In the genomic region with DNA sequence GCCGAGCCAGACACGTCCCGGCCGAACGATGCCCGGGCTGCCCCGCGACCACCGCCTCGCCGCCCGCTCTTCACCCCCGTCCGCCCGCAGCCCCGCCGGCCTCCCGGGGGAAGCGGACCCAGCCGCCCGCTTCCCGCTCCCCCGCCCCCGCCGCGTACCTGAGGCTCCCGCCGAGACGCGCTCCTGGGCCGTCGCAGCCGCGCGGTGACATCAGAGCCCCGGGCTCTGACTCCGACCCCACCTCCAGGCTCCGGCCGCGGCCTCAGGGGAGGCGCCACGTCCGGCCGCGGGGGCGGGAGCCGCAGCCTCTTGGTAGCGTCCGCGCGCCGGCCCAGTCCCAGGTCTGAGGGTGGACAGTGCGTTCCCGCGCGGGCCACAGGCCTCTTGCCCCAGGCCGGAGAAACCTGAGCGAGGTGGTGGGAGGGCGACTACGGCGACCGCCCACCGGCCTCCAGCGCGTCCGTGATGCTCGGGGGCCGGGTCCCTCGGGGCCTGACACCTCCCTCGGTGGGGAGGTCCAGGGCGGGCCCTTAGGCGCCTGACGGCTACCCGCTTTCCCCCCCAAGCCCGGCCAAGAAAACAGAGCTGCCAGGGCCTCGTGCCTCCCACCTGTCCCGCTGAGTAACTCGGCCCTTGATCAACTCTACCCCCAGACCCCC, we compare ENCODE assay signal across 8 cellular contexts. TPM values are rescaled to one million over a fixed set of nuclear protein-coding genes. Genes with fewer than 3 reads are reported as not detected.
DNase-seq lines count a peak whose midpoint lies in the region; ATAC-seq, FAIRE-seq and TF ChIP-seq lines count a peak whose summit lies in the region.

A gene with protein sequence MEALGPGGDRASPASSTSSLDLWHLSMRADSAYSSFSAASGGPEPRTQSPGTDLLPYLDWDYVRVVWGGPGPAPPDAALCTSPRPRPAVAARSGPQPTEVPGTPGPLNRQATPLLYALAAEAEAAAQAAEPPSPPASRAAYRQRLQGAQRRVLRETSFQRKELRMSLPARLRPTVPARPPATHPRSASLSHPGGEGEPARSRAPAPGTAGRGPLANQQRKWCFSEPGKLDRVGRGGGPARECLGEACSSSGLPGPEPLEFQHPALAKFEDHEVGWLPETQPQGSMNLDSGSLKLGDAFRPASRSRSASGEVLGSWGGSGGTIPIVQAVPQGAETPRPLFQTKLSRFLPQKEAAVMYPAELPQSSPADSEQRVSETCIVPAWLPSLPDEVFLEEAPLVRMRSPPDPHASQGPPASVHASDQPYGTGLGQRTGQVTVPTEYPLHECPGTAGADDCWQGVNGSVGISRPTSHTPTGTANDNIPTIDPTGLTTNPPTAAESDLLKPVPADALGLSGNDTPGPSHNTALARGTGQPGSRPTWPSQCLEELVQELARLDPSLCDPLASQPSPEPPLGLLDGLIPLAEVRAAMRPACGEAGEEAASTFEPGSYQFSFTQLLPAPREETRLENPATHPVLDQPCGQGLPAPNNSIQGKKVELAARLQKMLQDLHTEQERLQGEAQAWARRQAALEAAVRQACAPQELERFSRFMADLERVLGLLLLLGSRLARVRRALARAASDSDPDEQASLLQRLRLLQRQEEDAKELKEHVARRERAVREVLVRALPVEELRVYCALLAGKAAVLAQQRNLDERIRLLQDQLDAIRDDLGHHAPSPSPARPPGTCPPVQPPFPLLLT (minus strand): TSS at position 212 of the 659 bp plus-strand sequence. CDS start 4,507 bp downstream, outside the sequence.

- intact Hi-C loops in GM12878 (cut with micrococcal nuclease; ENCODE audit: unreplicated experiment): loop anchor here (1.0 to 2.0 kb wide), 2 partner anchors 36 to 53 kb away; a partner anchor contains a TSS

- SMC1A ChIA-PET in GM12878 (lab: Charles Lee; ENCODE audit: uncharacterized antibody, unreplicated experiment): interaction anchor here (1.2 to 3.2 kb wide), 3 partner anchors 35 to 133 kb away, joined by 4 to 16 read pairs (median 5); a partner anchor contains a TSS

- H3K9ac ChIP-seq in BLaER1 treated with 17β-estradiol and CSF1 and Interleukin-3, amounts not matched to agents 10 nM and 100 nM: peak within 1 kb of the TSS; percentile 72 to 93 (median 82)
- peak within 1 kb of the TSS; percentile 48; the same call in 1 of the 2 replicates for H3K9ac ChIP-seq in GM12878 (ENCODE audit: control insufficient read depth, insufficient read depth, low read length)
- H3K9ac ChIP-seq in iPS-18a (ENCODE audit: low read length): peak within 1 kb of the TSS; percentile 52
- peak within 1 kb of the TSS; percentile 57 to 78 (median 73) for H3K9ac ChIP-seq in skeletal muscle tissue (ENCODE audit: low read depth in 1 of 3, low read length in 3 of 3)

- no peak for TF ChIP-seq EP300 in GM12878 (IDR thresholded peaks at IDR 0.05; ENCODE audit: borderline replicate concordance in 1 of 2, control insufficient read depth in 1 of 2, low read depth in 2 of 2, low read length in 2 of 2)

- in situ Hi-C loops in GM12878 (cut with MboI): no loop called here

- peak within 1 kb of the TSS; percentile 60 to 88 (median 73) for H3K4me3 ChIP-seq in BLaER1 treated with 17β-estradiol and CSF1 and Interleukin-3, amounts not matched to agents 10 nM and 100 nM
- peak within 1 kb of the TSS; percentile 59 for H3K4me3 ChIP-seq in GM12878
- H3K4me3 ChIP-seq in iPS-18a (ENCODE audit: low read length): peak within 1 kb of the TSS; percentile 56
- H3K4me3 ChIP-seq in skeletal muscle tissue (ENCODE audit: low read length in 3 of 3): peak within 1 kb of the TSS; percentile 66 to 81 (median 73)

- no TSS peak for BruUV-seq in GM12878 (replicated peaks; lab: Mats Ljungman, UMichigan)

- peaks cover 0 to 43% (median 12%) of the 10 kb centered on the region in 11 experiments; a peak in 14 of 22 replicates for H4K20me1 ChIP-seq in BLaER1 treated with 17β-estradiol and CSF1 and Interleukin-3, amounts not matched to agents 10 nM and 100 nM
- H4K20me1 ChIP-seq in GM12878 (ENCODE audit: control insufficient read depth, insufficient read depth): no peaks in the 10 kb centered on the region

- H3K36me3 ChIP-seq in BLaER1 treated with 17β-estradiol and CSF1 and Interleukin-3, amounts not matched to agents 10 nM and 100 nM: peaks cover 0 to 26% (median 0%) of the 10 kb centered on the region in 11 experiments; a peak in 9 of 22 replicates
- H3K36me3 ChIP-seq in GM12878 (ENCODE audit: control insufficient read depth in 2 of 2, insufficient read depth in 2 of 2, low read length in 1 of 2) (no peaks in the 10 kb centered on the region), iPS-18a (ENCODE audit: control insufficient read depth, low read depth, low read length) (no peaks in the 10 kb centered on the region), skeletal muscle tissue (ENCODE audit: control insufficient read depth in 3 of 3, insufficient read depth in 3 of 3, low read length in 3 of 3) (no peaks in the 10 kb centered on the region)

- peak within 1 kb of the TSS; percentile 87 to 97 (median 95) for H3K4me2 ChIP-seq in BLaER1 treated with 17β-estradiol and CSF1 and Interleukin-3, amounts not matched to agents 10 nM and 100 nM
- peak within 1 kb of the TSS; percentile 79 for H3K4me2 ChIP-seq in GM12878 (ENCODE audit: control insufficient read depth, insufficient read depth)

- ATAC-seq in GM18517 (IDR thresholded peaks at IDR 0.05; ENCODE audit: unreplicated experiment) (peak; percentile 52), HG02870 (IDR thresholded peaks at IDR 0.05; ENCODE audit: unreplicated experiment) (peak; percentile 61), GM12878 (peak; percentile 84)

- no peaks in the 10 kb centered on the region; a peak in 1 of 22 replicates for H3K9me3 ChIP-seq in BLaER1 treated with 17β-estradiol and CSF1 and Interleukin-3, amounts not matched to agents 10 nM and 100 nM (replicated peaks in 1 of 11)
- H3K9me3 ChIP-seq in GM12878 (replicated peaks; ENCODE audit: control insufficient read depth, insufficient read depth, low read length) (no peaks in the 10 kb centered on the region), iPS-18a (ENCODE audit: control insufficient read depth, low read depth, low read length) (no peaks in the 10 kb centered on the region), skeletal muscle tissue (ENCODE audit: control insufficient read depth in 3 of 3, low read length in 3 of 3) (no peaks in the 10 kb centered on the region)

- CTCF ChIA-PET in GM12878 (lab: Yijun Ruan, JAX): interaction anchor here (0.5 to 6.0 kb wide), 13 partner anchors 10 to 405 kb away, joined by 3 to 46 read pairs (median 3); a partner anchor contains a TSS

- no peak for TF ChIP-seq RAD21 in GM12878 (IDR thresholded peaks at IDR 0.05; ENCODE audit: insufficient read depth, low read depth, low read length)

- POLR2A ChIA-PET in GM12878 (lab: Charles Lee): interaction anchor here (0.8 to 1.1 kb wide), 4 partner anchors 26 to 274 kb away, joined by 3 read pairs; no protein-coding TSS in a partner anchor

- peak within 1 kb of the TSS; percentile 94 for H2AFZ ChIP-seq in GM12878 (ENCODE audit: control insufficient read depth, low read depth, low read length)

- RAD21 ChIA-PET in GM12878 (lab: Charles Lee; ENCODE audit: unreplicated experiment): interaction anchor here (1.8 kb wide), 1 partner anchor 53 kb away, joined by 5 read pairs; no protein-coding TSS in a partner anchor

- no peak for FAIRE-seq in GM12878 (lab: Jason Lieb, UNC)

- no peaks in the 10 kb centered on the region for H3K79me2 ChIP-seq in GM12878 (ENCODE audit: control insufficient read depth, insufficient read depth, low read length)

- no peak for TF ChIP-seq CTCF in GM12878 (IDR thresholded peaks at IDR 0.05 in 2 of 3, conservative IDR thresholded peaks at IDR 0.05 in 1 of 3; ENCODE audit: control insufficient read depth in 2 of 3, extremely low read depth in 1 of 3, insufficient read depth in 1 of 3, low read depth in 3 of 3, low read length in 3 of 3)

- DNase-seq in NCI-H510A treated with DMSO at 0.1 percent for 48 hours (lab: John Stamatoyannopoulos, UW) (peak; percentile 32), GM12878 (ENCODE audit: low read depth, low spot score) (no peak), superior temporal gyrus (ENCODE audit: extremely low spot score) (no peak)

- H3K27me3 ChIP-seq in BLaER1 treated with 17β-estradiol and CSF1 and Interleukin-3, amounts not matched to agents 10 nM and 100 nM: peaks cover 43 to 72% (median 66%) of the 10 kb centered on the region in 11 experiments
- peaks cover 0 to 2% of the 10 kb centered on the region in 2 experiments; a peak in 2 of 4 replicates for H3K27me3 ChIP-seq in GM12878 (replicated peaks in 1 of 2; ENCODE audit: control insufficient read depth in 2 of 2, insufficient read depth in 2 of 2, low read length in 1 of 2)
- peaks cover 63% of the 10 kb centered on the region for H3K27me3 ChIP-seq in iPS-18a (ENCODE audit: control insufficient read depth, insufficient read depth, low read length)
- peaks cover 7 to 30% (median 23%) of the 10 kb centered on the region in 3 donors for H3K27me3 ChIP-seq in skeletal muscle tissue (ENCODE audit: control insufficient read depth in 3 of 3, insufficient read depth in 3 of 3, low read length in 3 of 3)

- H3K4me1 ChIP-seq in BLaER1 treated with 17β-estradiol and CSF1 and Interleukin-3, amounts not matched to agents 10 nM and 100 nM: peaks cover 5 to 34% (median 15%) of the 10 kb centered on the region in 10 experiments; a peak in 17 of 20 replicates
- H3K4me1 ChIP-seq in GM12878 (ENCODE audit: control insufficient read depth, insufficient read depth, low read length) (no peaks in the 10 kb centered on the region; the same call in 1 of the 2 replicates), iPS-18a (ENCODE audit: control insufficient read depth, low read depth, low read length) (peaks cover 7% of the 10 kb centered on the region), skeletal muscle tissue (ENCODE audit: control insufficient read depth in 3 of 3, insufficient read depth in 3 of 3, low read length in 3 of 3) (peaks cover 4 to 17% (median 8%) of the 10 kb centered on the region in 3 donors)

- WGBS in GM12878 (ENCODE audit: insufficient coverage, insufficient replicate concordance, low lambda C conversion rate, missing lambda C conversion rate): 4% methylated on average over 48 of the region's 78 CpGs

- H3K27ac ChIP-seq in BLaER1 treated with 17β-estradiol and CSF1 and Interleukin-3, amounts not matched to agents 10 nM and 100 nM: peak within 1 kb of the TSS; percentile 52 to 83 (median 69); a peak in 21 of 22 replicates
- peak within 1 kb of the TSS; percentile 18; the same call in 1 of the 2 replicates for H3K27ac ChIP-seq in GM12878 (ENCODE audit: control insufficient read depth, insufficient read depth)
- no peak within 1 kb of the TSS for H3K27ac ChIP-seq in iPS-18a (ENCODE audit: low read length)
- no peak within 1 kb of the TSS for H3K27ac ChIP-seq in skeletal muscle tissue (ENCODE audit: low read depth, low read length)

- TF ChIP-seq POLR2A in GM12878 (IDR thresholded peaks at IDR 0.05; ENCODE audit: low read depth, low read length): no peak

RNA-seq across cellular contexts. Expression of the gene that starts here (rescaled TPM):
- 6.1 and 11.9 TPM in 2 replicates for total RNA-seq in GM12878 (2013; cell fraction: nucleolus; rRNA removed)
- total RNA-seq in GM12878 (2014; rRNA removed) (2.2 and 3.2 TPM in 2 replicates), GM12878 (2014; rRNA removed; fragmentation: Illumina TruSeq; extraction: Trizol) (0.94 and 1.3 TPM in 2 replicates), GM12878 (2021) (3.2 TPM in 2 replicates), skeletal muscle tissue (1.6 TPM)
- 0.83 TPM for polyA plus RNA-seq in GM12878 (2011; ENCODE audit: low read depth)
- polyA plus RNA-seq in GM12878 (2011; rRNA removed) (3.2 and 3.5 TPM in 2 replicates), GM12878 (2014; fragmentation: Illumina TruSeq; extraction: Trizol) (0.52 and 1.7 TPM in 2 replicates), GM12878 (2014; fragmentation: Nextera tagmentation; extraction: Ambion mirVana) (under 1 TPM; 0.05 to 0.31 TPM), GM12878 (2014; rRNA removed) (2.8 and 3.9 TPM in 2 replicates), GM12878 (2016; fragmentation: Nextera tagmentation; extraction: Ambion mirVana) (under 1 TPM; 0.82 to 0.83 TPM)
- polyA plus RNA-seq in GM12878 (2011; cell fraction: cytosol; rRNA removed): 2.5 and 3.9 TPM in 2 replicates
- 12.5 and 15.7 TPM in 2 replicates for polyA plus RNA-seq in GM12878 (2011; cell fraction: nucleus; rRNA removed)
- 3.0 and 3.9 TPM in 2 replicates for polyA plus RNA-seq in GM12878 (2012)
- 2.8 and 7.9 TPM in 2 replicates for polyA minus RNA-seq in GM12878 (2011; rRNA and poly(A)+ RNA removed)
- polyA minus RNA-seq in GM12878 (2011; cell fraction: cytosol; rRNA and poly(A)+ RNA removed): 0.80 and 2.1 TPM in 2 replicates
- polyA minus RNA-seq in GM12878 (2011; cell fraction: nucleus; rRNA and poly(A)+ RNA removed): 4.2 and 5.3 TPM in 2 replicates

Comparison
In these comparisons a context has a peak if more than half of its experiments do, and no peak if none do; other contexts are left out.
1. H3K27ac ChIP-seq: peak in BLaER1 treated with 17β-estradiol and CSF1 and Interleukin-3, amounts not matched to agents 10 nM and 100 nM (11 of 11) and GM12878 (single experiment); none in iPS-18a (single experiment) and skeletal muscle tissue (single experiment).
2. Peak in every context shown above with its lines, with median percentiles within 50 percentile points of each other: H3K4me3 ChIP-seq, H3K9ac ChIP-seq and ATAC-seq.